In genomic region chr2:189557373-189557772, GRCh38 we compare ENCODE assay signal across 15 cellular contexts. TPM values are rescaled to one million over a fixed set of nuclear protein-coding genes. Genes with fewer than 3 reads are reported as not detected.
DNase-seq lines count a peak whose midpoint lies in the region; ATAC-seq, FAIRE-seq and TF ChIP-seq lines count a peak whose summit lies in the region.
"Had no signal": no experiment of that assay in that cellular context is flagged by ENCODE, and none has a peak within 500 bp of the region (broad histone marks: within the 10 kb centered on the region; RNA-seq: fewer than 3 reads in every experiment).

No MANE protein-coding gene starts in this region.

- in situ Hi-C loops in transverse colon (cut with MboI; ENCODE audit: low pct_ligation_motif_present in 1 of 4, low pct_unique_long_range_greater_than_20kb in 1 of 4, low sequenced_read_pairs in 3 of 4): no loop called here

- peak; percentile 41 for FAIRE-seq in endometrium (lab: Jason Lieb, UNC)

- no peak for TF ChIP-seq CTCF in adrenal gland (IDR thresholded peaks at IDR 0.05)
- TF ChIP-seq CTCF in mucosa of descending colon (IDR thresholded peaks at IDR 0.05): no peak
- no peak for TF ChIP-seq CTCF in transverse colon (IDR thresholded peaks at IDR 0.05)

- H3K36me3 ChIP-seq in adrenal gland (replicated peaks in 1 of 2) (peaks cover 0 to 11% of the 10 kb centered on the region in 2 donors), mucosa of descending colon (ENCODE audit: low read depth) (no peaks in the 10 kb centered on the region), transverse colon (no peaks in the 10 kb centered on the region)

- WGBS in adrenal gland, 4 donors: 26 to 36% (median 35%) methylated on average over 1 of the region's 1 CpG
- 47 to 60% methylated on average over 1 of the region's 1 CpG for WGBS in transverse colon (ENCODE audit: low coverage in 1 of 2), 2 donors

- no peaks in the 10 kb centered on the region for H3K27me3 ChIP-seq in adrenal gland
- H3K27me3 ChIP-seq in transverse colon: no peaks in the 10 kb centered on the region

- H3K4me3 ChIP-seq in adrenal gland: no peak overlapping the region
- H3K4me3 ChIP-seq in mucosa of descending colon: no peak overlapping the region
- H3K4me3 ChIP-seq in transverse colon: no peak overlapping the region

- H3K9me3 ChIP-seq in adrenal gland (replicated peaks in 1 of 3) (no peaks in the 10 kb centered on the region), mucosa of descending colon (no peaks in the 10 kb centered on the region), transverse colon (no peaks in the 10 kb centered on the region)

- intact Hi-C loops in adrenal gland (cut with DNase I) (no loop called here), mucosa of descending colon (cut with DNase I, micrococcal nuclease) (no loop called here), transverse colon (cut with DNase I; ENCODE audit: low total_unique reads) (no loop called here)

- ATAC-seq in mucosa of descending colon: peak; percentile 69
- ATAC-seq in HG02840 (IDR thresholded peaks at IDR 0.05; ENCODE audit: low FRiP score, unreplicated experiment): no peak
- ATAC-seq: Right ventricle myocardium inferior had no signal

- H3K27ac ChIP-seq in adrenal gland (peak overlapping the region in 3 of 5 donors; percentile 43 to 69 (median 67)), transverse colon (peak overlapping the region; percentile 3 to 60 (median 31))
- H3K27ac ChIP-seq: KMS-11 had no signal

- no peak for DNase-seq in adrenal gland
- DNase-seq in mucosa of descending colon: no peak
- DNase-seq in transverse colon: no peak
- no peak for DNase-seq in NCI-H2171 treated with DMSO at 0.1 percent for 48 hours (lab: John Stamatoyannopoulos, UW)
- DNase-seq in islet precursor cell: no peak
- DNase-seq: CD8-positive, alpha-beta memory T cell; GOT3; NCI-H1092; NCI-H446 treated with DMSO at 0.1 percent for 48 hours; NCI-H748 treated with DMSO at 0.1 percent for 48 hours had no signal

- no peak for TF ChIP-seq EP300 in transverse colon (IDR thresholded peaks at IDR 0.05; ENCODE audit: low read depth)

- no peak for TF ChIP-seq POLR2A in adrenal gland (IDR thresholded peaks at IDR 0.05)
- TF ChIP-seq POLR2A in transverse colon (IDR thresholded peaks at IDR 0.05): no peak

- peaks cover 85 to 98% of the 10 kb centered on the region in 2 donors for H3K4me1 ChIP-seq in adrenal gland (replicated peaks in 1 of 2)
- H3K4me1 ChIP-seq in mucosa of descending colon (ENCODE audit: low read depth): peaks cover 15% of the 10 kb centered on the region
- H3K4me1 ChIP-seq in transverse colon: peaks cover 11 to 86% (median 30%) of the 10 kb centered on the region in 4 donors

RNA-seq across cellular contexts. Expression of gene SLC40A1, which starts 23.2 kb away (rescaled TPM):
- total RNA-seq in adrenal gland (1,000 to 10,000 TPM in 5 of 8 donors, 100 to 1,000 TPM in 2, 10 to 100 TPM in 1; 84.1 to 3,561 (median 1,319) TPM), mucosa of descending colon (100 to 1,000 TPM in 2 of 3 donors, 10 to 100 TPM in 1; 95.4 to 212 (median 155) TPM), transverse colon (100 to 1,000 TPM in 2 of 4 donors, 10 to 100 TPM in 2; 26.3 to 345 (median 186) TPM)
- polyA plus RNA-seq in adrenal gland: 100 to 1,000 TPM; 115 to 215 (median 154) TPM
- total RNA-seq: MCF 10A had no signal
